In genomic region chr2:73892631-73893329, GRCh38 we compare ENCODE assay signal across 13 cellular contexts. TPM values are rescaled to one million over a fixed set of nuclear protein-coding genes. Genes with fewer than 3 reads are reported as not detected.
DNase-seq lines count a peak whose midpoint lies in the region; ATAC-seq and TF ChIP-seq lines count a peak whose summit lies in the region.
"Had no signal": no experiment of that assay in that cellular context is flagged by ENCODE, and none has a peak within 500 bp of the region (broad histone marks: within the 10 kb centered on the region; RNA-seq: fewer than 3 reads in every experiment).

Gene ACTG2, plus strand, starts transcription at chr2:73893008. Its CDS starts 8,304 bp downstream, at chr2:73901312.

- POLR2A ChIA-PET in activated CD8-positive, alpha-beta T cell treated with anti-CD3 and anti-CD28 coated beads, Interleukin-2, amount 10 ng/mL, durations not matched to agents 7 days and 5 days (lab: Charles Lee) = no interaction called here
- POLR2A ChIA-PET in activated CD8-positive, alpha-beta T cell treated with anti-CD3 and anti-CD28 coated beads for 36 hours (lab: Charles Lee) = interaction anchor here (0.7 to 1.5 kb wide), 3 partner anchors 34 to 255 kb away, joined by 3 read pairs; partner anchors contain the start of gene BOLA3

- H3K27me3 ChIP-seq in muscle layer of duodenum (ENCODE audit: low read depth, low read length) = no peaks in the 10 kb centered on the region
- H3K27me3 ChIP-seq in upper lobe of right lung = no peaks in the 10 kb centered on the region

- intact Hi-C loops in activated CD8-positive, alpha-beta T cell treated with anti-CD3 and anti-CD28 coated beads for 36 hours (cut with micrococcal nuclease) = no loop called here
- intact Hi-C loops in upper lobe of right lung (cut with DNase I) = no loop called here

- DNase-seq in activated CD8-positive, alpha-beta T cell treated with anti-CD3 and anti-CD28 coated beads, Interleukin-2, amount 10 ng/mL, durations not matched to agents 7 days and 5 days = no peak
- no peak for DNase-seq in activated CD8-positive, alpha-beta T cell treated with anti-CD3 and anti-CD28 coated beads for 36 hours
- no peak for DNase-seq in effector memory CD8-positive, alpha-beta T cell
- DNase-seq in upper lobe of right lung = no peak
- no peak for DNase-seq in SKM-1 (lab: John Stamatoyannopoulos, UW; ENCODE audit: unreplicated experiment)
- DNase-seq in amniotic stem cell (lab: John Stamatoyannopoulos, UW) = no peak
- DNase-seq: DMS79 treated with DMSO at 0.1 percent for 48 hours; stimulated activated naive CD4-positive, alpha-beta T cell treated with Interleukin-2 at 50 U/mL for 16 hours had no signal

- H3K9me3 ChIP-seq in muscle layer of duodenum (ENCODE audit: control insufficient read depth in 1 of 2, low read length in 2 of 2) = no peaks in the 10 kb centered on the region
- no peaks in the 10 kb centered on the region for H3K9me3 ChIP-seq in upper lobe of right lung

- H3K9me3 Mint-ChIP-seq in activated CD8-positive, alpha-beta T cell treated with anti-CD3 and anti-CD28 coated beads, Interleukin-2, amount 10 ng/mL, durations not matched to agents 7 days and 5 days (ENCODE audit: insufficient read depth) = no peaks in the 10 kb centered on the region
- H3K9me3 Mint-ChIP-seq in activated CD8-positive, alpha-beta T cell treated with anti-CD3 and anti-CD28 coated beads for 36 hours = no peaks in the 10 kb centered on the region
- H3K9me3 Mint-ChIP-seq in effector memory CD8-positive, alpha-beta T cell = no peaks in the 10 kb centered on the region
- H3K9me3 Mint-ChIP-seq: neural crest cell had no signal

- peaks cover 50% of the 10 kb centered on the region for H3K4me1 Mint-ChIP-seq in activated CD8-positive, alpha-beta T cell treated with anti-CD3 and anti-CD28 coated beads, Interleukin-2, amount 10 ng/mL, durations not matched to agents 7 days and 5 days (ENCODE audit: low read depth)
- peaks cover 37% of the 10 kb centered on the region for H3K4me1 Mint-ChIP-seq in activated CD8-positive, alpha-beta T cell treated with anti-CD3 and anti-CD28 coated beads for 36 hours (ENCODE audit: low read depth)
- H3K4me1 Mint-ChIP-seq in effector memory CD8-positive, alpha-beta T cell (ENCODE audit: low read depth in 2 of 2) = peaks cover 10 to 22% of the 10 kb centered on the region in 2 donors

- ATAC-seq in activated CD8-positive, alpha-beta T cell treated with anti-CD3 and anti-CD28 coated beads, Interleukin-2, amount 10 ng/mL, durations not matched to agents 7 days and 5 days = no peak
- ATAC-seq in activated CD8-positive, alpha-beta T cell treated with anti-CD3 and anti-CD28 coated beads for 36 hours = no peak
- ATAC-seq in effector memory CD8-positive, alpha-beta T cell (replicated peaks) = no peak
- no peak for ATAC-seq in upper lobe of right lung
- ATAC-seq in GM21619 (IDR thresholded peaks at IDR 0.05; ENCODE audit: unreplicated experiment) = no peak

- H3K36me3 Mint-ChIP-seq in activated CD8-positive, alpha-beta T cell treated with anti-CD3 and anti-CD28 coated beads, Interleukin-2, amount 10 ng/mL, durations not matched to agents 7 days and 5 days (ENCODE audit: low read depth) = no peaks in the 10 kb centered on the region
- H3K36me3 Mint-ChIP-seq in activated CD8-positive, alpha-beta T cell treated with anti-CD3 and anti-CD28 coated beads for 36 hours (ENCODE audit: low read depth) = no peaks in the 10 kb centered on the region
- no peaks in the 10 kb centered on the region for H3K36me3 Mint-ChIP-seq in effector memory CD8-positive, alpha-beta T cell (ENCODE audit: insufficient read depth)

- CTCF ChIA-PET in activated CD8-positive, alpha-beta T cell treated with anti-CD3 and anti-CD28 coated beads, Interleukin-2, amount 10 ng/mL, durations not matched to agents 7 days and 5 days (lab: Charles Lee) = interaction anchor here (0.9 to 1.2 kb wide), 3 partner anchors 10 to 286 kb away, joined by 3 to 4 read pairs (median 3); partner anchors contain the start of genes BOLA3 and MOB1A
- CTCF ChIA-PET in activated CD8-positive, alpha-beta T cell treated with anti-CD3 and anti-CD28 coated beads for 36 hours (lab: Charles Lee) = interaction anchor here (1.7 kb wide), 1 partner anchor 69 kb away, joined by 6 read pairs; no protein-coding TSS in a partner anchor

- H3K36me3 ChIP-seq in muscle layer of duodenum (ENCODE audit: control insufficient read depth in 1 of 2, insufficient read depth in 2 of 2, low read length in 2 of 2) (peaks cover 3 to 17% of the 10 kb centered on the region in 2 donors), upper lobe of right lung (no peaks in the 10 kb centered on the region)

- H3K4me3 Mint-ChIP-seq in activated CD8-positive, alpha-beta T cell treated with anti-CD3 and anti-CD28 coated beads, Interleukin-2, amount 10 ng/mL, durations not matched to agents 7 days and 5 days = no peak within 1 kb of the TSS
- no peak within 1 kb of the TSS for H3K4me3 Mint-ChIP-seq in activated CD8-positive, alpha-beta T cell treated with anti-CD3 and anti-CD28 coated beads for 36 hours
- no peak within 1 kb of the TSS for H3K4me3 Mint-ChIP-seq in effector memory CD8-positive, alpha-beta T cell
- H3K4me3 Mint-ChIP-seq: neural crest cell had no signal

- no peak for TF ChIP-seq CTCF in activated CD8-positive, alpha-beta T cell treated with anti-CD3 and anti-CD28 coated beads for 36 hours (IDR thresholded peaks at IDR 0.05)
- TF ChIP-seq CTCF in upper lobe of right lung (IDR thresholded peaks at IDR 0.05) = no peak

- peak within 1 kb of the TSS; percentile 11 for H3K27ac Mint-ChIP-seq in activated CD8-positive, alpha-beta T cell treated with anti-CD3 and anti-CD28 coated beads, Interleukin-2, amount 10 ng/mL, durations not matched to agents 7 days and 5 days
- H3K27ac Mint-ChIP-seq in activated CD8-positive, alpha-beta T cell treated with anti-CD3 and anti-CD28 coated beads for 36 hours = no peak within 1 kb of the TSS
- peak within 1 kb of the TSS; percentile 19 to 51 for H3K27ac Mint-ChIP-seq in effector memory CD8-positive, alpha-beta T cell

- no peaks in the 10 kb centered on the region for H3K27me3 Mint-ChIP-seq in activated CD8-positive, alpha-beta T cell treated with anti-CD3 and anti-CD28 coated beads, Interleukin-2, amount 10 ng/mL, durations not matched to agents 7 days and 5 days (ENCODE audit: low read depth)
- no peaks in the 10 kb centered on the region for H3K27me3 Mint-ChIP-seq in activated CD8-positive, alpha-beta T cell treated with anti-CD3 and anti-CD28 coated beads for 36 hours
- H3K27me3 Mint-ChIP-seq in effector memory CD8-positive, alpha-beta T cell = no peaks in the 10 kb centered on the region

- H3K4me3 ChIP-seq in muscle layer of duodenum (ENCODE audit: low read depth in 1 of 2, low read length in 2 of 2) = peak within 1 kb of the TSS; percentile 63 to 87
- peak within 1 kb of the TSS; percentile 25 for H3K4me3 ChIP-seq in upper lobe of right lung

- peak within 1 kb of the TSS; percentile 97 for H3K27ac ChIP-seq in muscle layer of duodenum (ENCODE audit: low read length)
- peak within 1 kb of the TSS; percentile 24 for H3K27ac ChIP-seq in upper lobe of right lung

- H3K4me1 ChIP-seq in muscle layer of duodenum (ENCODE audit: control insufficient read depth in 1 of 2, insufficient read depth in 2 of 2, low read length in 2 of 2) (peaks cover 4 to 11% of the 10 kb centered on the region in 2 donors), upper lobe of right lung (peaks cover 10% of the 10 kb centered on the region)

RNA-seq across cellular contexts. Expression of gene ACTG2, which starts in this region (rescaled TPM):
- total RNA-seq in activated CD8-positive, alpha-beta T cell treated with anti-CD3 and anti-CD28 coated beads, Interleukin-2, amount 10 ng/mL, durations not matched to agents 7 days and 5 days = under 1 TPM in 1 of 2 experiments, not detected in 1; 0.81 TPM
- under 1 TPM; 0.11 to 0.27 TPM for total RNA-seq in activated CD8-positive, alpha-beta T cell treated with anti-CD3 and anti-CD28 coated beads for 36 hours
- 37.9 TPM for total RNA-seq in upper lobe of right lung
- total RNA-seq: endothelial cell of umbilical vein; neural crest cell; T-helper 2 cell treated with Interferon-gamma antibody and Interleukin-4, amounts not matched to agents 100 ng/mL and 5 ng/mL, for 36 hours had no signal

Comparison
In these comparisons a context has a peak if more than half of its experiments do, and no peak if none do; other contexts are left out.
1. RNA of gene ACTG2 (total RNA-seq): 37.9 TPM in upper lobe of right lung (single experiment); 0.81 TPM in activated CD8-positive, alpha-beta T cell treated with anti-CD3 and anti-CD28 coated beads, Interleukin-2, amount 10 ng/mL, durations not matched to agents 7 days and 5 days and 0.11 to 0.27 TPM in activated CD8-positive, alpha-beta T cell treated with anti-CD3 and anti-CD28 coated beads for 36 hours; every median in the first group is over 10 times any median in the second.